7 cellular contexts compared by ENCODE assay signal in genomic region chr1:143913705-143914104, GRCh38. TPM values are rescaled to one million over a fixed set of nuclear protein-coding genes. Genes with fewer than 3 reads are reported as not detected.
DNase-seq lines count a peak whose midpoint lies in the region; ATAC-seq lines count a peak whose summit lies in the region.
"Not testable (repeated sequence)": the region's sequence is repeated elsewhere in the genome, so short reads cannot be mapped to it uniquely, and the experiment has no call there.
"Had no signal": no experiment of that assay in that cellular context is flagged by ENCODE, and none has a peak within 500 bp of the region (broad histone marks: within the 10 kb centered on the region; RNA-seq: fewer than 3 reads in every experiment).

No MANE protein-coding gene starts in this region.

- intact Hi-C loops in Right ventricle myocardium inferior (cut with DNase I); posterior vena cava (cut with DNase I): not testable (repeated sequence)

- not testable (repeated sequence) for ATAC-seq in Right ventricle myocardium inferior

- peak; percentile 4 for DNase-seq in Right ventricle myocardium inferior (ENCODE audit: missing footprints)
- peak; percentile 61 for DNase-seq in posterior vena cava (ENCODE audit: low spot score)

RNA-seq across cellular contexts. Expression of gene FAM72C, which starts 58.1 kb away (rescaled TPM):
- total RNA-seq in Right ventricle myocardium inferior (0.14 TPM), posterior vena cava (under 1 TPM in 1 of 2 donors, not detected in 1; 0.19 TPM)
- total RNA-seq: B cell; Caco-2; CD4-positive, alpha-beta T cell; CD4-positive, CD25-positive, alpha-beta regulatory T cell; CD8-positive, alpha-beta T cell had no signal
